ENCODE assay signal across 9 cellular contexts in the genomic region with DNA sequence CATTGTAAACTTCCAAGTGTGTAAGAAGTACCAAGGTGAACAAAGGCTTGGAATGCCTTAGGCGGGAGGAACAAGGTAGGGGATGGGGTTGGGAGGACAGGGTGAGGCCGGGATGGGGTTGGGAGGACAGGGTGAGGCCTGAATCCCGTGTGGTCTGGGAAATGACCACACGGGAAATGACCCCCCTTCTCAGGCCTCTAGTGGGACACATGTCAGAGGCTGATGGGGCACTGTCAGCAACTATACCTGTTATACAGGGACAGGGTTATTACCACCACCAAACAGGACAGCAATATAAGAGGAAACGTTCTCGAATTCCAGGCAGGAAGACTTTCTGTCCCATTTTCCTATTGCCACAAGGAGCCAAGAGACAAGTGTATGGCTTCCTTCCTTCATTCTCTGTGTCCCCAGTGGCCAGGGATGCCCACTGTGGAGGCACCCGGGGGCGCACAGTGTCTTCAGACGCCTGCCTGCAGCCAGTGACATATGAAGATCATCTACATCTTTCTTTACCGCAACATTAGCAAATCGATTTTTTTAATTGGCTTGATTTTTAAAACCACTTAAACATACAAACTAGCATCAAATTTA. TPM values are rescaled to one million over a fixed set of nuclear protein-coding genes. Genes with fewer than 3 reads are reported as not detected.
DNase-seq lines count a peak whose midpoint lies in the region; FAIRE-seq and TF ChIP-seq lines count a peak whose summit lies in the region.
"Had no signal": no experiment of that assay in that cellular context is flagged by ENCODE, and none has a peak within 500 bp of the region (broad histone marks: within the 10 kb centered on the region; RNA-seq: fewer than 3 reads in every experiment).

No MANE protein-coding gene starts in this region.

- H3K36me3 ChIP-seq in iPS-20b (ENCODE audit: insufficient read depth, low read depth, low read length): peaks cover 27% of the 10 kb centered on the region

- H3K9me3 ChIP-seq in iPS-20b (ENCODE audit: insufficient read depth, low read depth, low read length): no peaks in the 10 kb centered on the region

- TF ChIP-seq POLR2A in GM12892 (IDR thresholded peaks at IDR 0.05; ENCODE audit: low read depth, low read length): peak; percentile 25; the same call in 1 of the 2 replicates

- DNase-seq in GM12892 (ENCODE audit: insufficient read length) (no peak), NCI-H1048 (lab: John Stamatoyannopoulos, UW) (no peak), cerebellar nuclear complex (lab: John Stamatoyannopoulos, UW) (no peak), hypothalamus (lab: John Stamatoyannopoulos, UW) (no peak), cerebellar cortex (ENCODE audit: low spot score) (no peak)

- H3K4me3 ChIP-seq in WI38 (ENCODE audit: low read depth, low read length): peak overlapping the region; percentile 84
- peak overlapping the region; percentile 95 for H3K4me3 ChIP-seq in iPS-20b (ENCODE audit: low read length)
- H3K4me3 ChIP-seq: lung had no signal

- H3K4me1 ChIP-seq in iPS-20b (ENCODE audit: insufficient read depth, low read length): peaks cover 16% of the 10 kb centered on the region

- TF ChIP-seq CTCF in 22Rv1 (IDR thresholded peaks at IDR 0.05) (no peak), WI38 (IDR thresholded peaks at IDR 0.05; ENCODE audit: low read depth, low read length) (no peak)

- H3K27me3 ChIP-seq in iPS-20b (ENCODE audit: insufficient read depth, low read length): peaks cover 11% of the 10 kb centered on the region; the same call in 1 of the 2 replicates

- H3K27ac ChIP-seq in 22Rv1: peak overlapping the region; percentile 79
- H3K27ac ChIP-seq in iPS-20b (ENCODE audit: low read length): no peak overlapping the region

- no peak for FAIRE-seq in GM12892 (lab: Jason Lieb, UNC)

- peak overlapping the region; percentile 91; the same call in 1 of the 2 replicates for H3K9ac ChIP-seq in iPS-20b (ENCODE audit: low read depth, low read length)

RNA-seq across cellular contexts. Expression of a gene that starts 1.3 kb away (rescaled TPM):
- polyA plus RNA-seq in GM12892 (2012; ENCODE audit: missing spikeins): 29.0 TPM
